In genomic region chrX:47193475-47194241, GRCh38 we compare ENCODE assay signal across 8 cellular contexts. TPM values are rescaled to one million over a fixed set of nuclear protein-coding genes. Genes with fewer than 3 reads are reported as not detected.
DNase-seq lines count a peak whose midpoint lies in the region; ATAC-seq and TF ChIP-seq lines count a peak whose summit lies in the region.

Gene UBA1 (plus strand): TSS chrX:47193829. CDS start chrX:47198803, 4,974 bp downstream.

- TF ChIP-seq CTCF in kidney epithelial cell (IDR thresholded peaks at IDR 0.05; ENCODE audit: insufficient read depth, low read length, poor library complexity, severe bottlenecking): peak; percentile 67

- ATAC-seq in HG03439 (IDR thresholded peaks at IDR 0.05; ENCODE audit: unreplicated experiment): peak; percentile 56

- peak within 1 kb of the TSS; percentile 80 for H3K4me3 ChIP-seq in kidney epithelial cell (ENCODE audit: low read depth, low read length)

- peak; percentile 95 for TF ChIP-seq POLR2A in GM19099 (IDR thresholded peaks at IDR 0.05; ENCODE audit: extremely low read depth, insufficient read length, low read depth)

- H3K36me3 ChIP-seq in kidney epithelial cell (ENCODE audit: control insufficient read depth, insufficient read depth, low read length): peaks cover 1% of the 10 kb centered on the region

- H3K27me3 ChIP-seq in kidney epithelial cell (ENCODE audit: control insufficient read depth, insufficient read depth, low read length): no peaks in the 10 kb centered on the region

- DNase-seq in AML-193 (lab: John Stamatoyannopoulos, UW) (peak; percentile 85 to 87), NCI-H510A (lab: John Stamatoyannopoulos, UW) (peak; percentile 79), cerebellum (ENCODE audit: low spot score) (peak; percentile 89), kidney epithelial cell (ENCODE audit: low read depth) (peak; percentile 84)
- peak; percentile 87 for DNase-seq in activated CD4-positive, alpha-beta T cell treated with anti-CD3 and anti-CD28 coated beads for 1 hour
- DNase-seq in stimulated activated CD4-positive, alpha-beta T cell treated with anti-CD3 and anti-CD28 coated beads, Interleukin-15, amount 100 ng/mL, for 48 hours (ENCODE audit: low read depth in 2 of 2): peak; percentile 86 to 96

RNA-seq across cellular contexts. Expression of gene UBA1, which starts in this region (rescaled TPM):
- total RNA-seq in cerebellum (112 TPM), kidney epithelial cell (170 and 199 TPM in 2 replicates)

Comparison
In these comparisons a context has a peak if more than half of its experiments do, and no peak if none do; other contexts are left out.
1. Peak in every context shown above with its lines: DNase-seq, ATAC-seq and H3K4me3 ChIP-seq.